In the genomic region with DNA sequence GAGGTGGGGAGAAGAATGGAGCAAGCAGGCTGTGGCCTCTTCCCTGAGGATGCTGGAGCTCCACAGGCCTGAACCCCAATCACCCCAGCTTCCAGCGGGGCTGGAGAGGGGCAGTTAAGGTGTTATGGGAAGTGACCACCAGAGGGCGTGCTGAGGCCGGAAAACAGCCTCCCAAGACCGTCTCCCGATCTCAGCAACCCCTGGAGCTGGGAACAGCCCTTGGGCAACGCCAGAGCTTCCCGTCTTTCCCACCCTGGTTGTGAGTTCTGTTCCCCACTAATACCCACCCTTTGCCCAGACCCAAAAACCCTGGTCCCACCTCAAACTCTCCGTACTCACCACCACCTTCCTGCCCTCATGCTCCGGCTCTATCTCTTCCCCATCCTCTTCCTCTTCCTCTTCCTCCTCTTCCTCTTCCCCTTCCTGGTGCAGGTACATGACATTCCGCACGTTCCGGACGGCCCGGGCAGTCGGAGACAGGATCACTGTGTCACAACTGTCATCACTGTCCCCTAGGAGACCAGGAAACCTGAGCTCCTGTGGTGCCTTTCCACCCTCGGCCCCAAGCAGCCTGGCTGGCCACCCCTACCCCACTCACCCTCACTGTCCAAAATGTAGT, we compare ENCODE assay signal across 8 cellular contexts. TPM values are rescaled to one million over a fixed set of nuclear protein-coding genes. Genes with fewer than 3 reads are reported as not detected.
A peak's percentile ranks its signal among the peaks of the same experiment; 100 is the strongest.
DNase-seq lines count a peak whose midpoint lies in the region; ATAC-seq, FAIRE-seq and TF ChIP-seq lines count a peak whose summit lies in the region.

No MANE protein-coding gene starts in this region.

- H3K4me2 ChIP-seq in A549, result peak overlapping the region; percentile 50

- no peaks in the 10 kb centered on the region for H3K27me3 Mint-ChIP-seq in activated CD4-positive, alpha-beta memory T cell treated with anti-CD3 and anti-CD28 coated beads for 36 hours
- H3K27me3 Mint-ChIP-seq in memory B cell, result no peaks in the 10 kb centered on the region

- CTCF ChIA-PET in A549 (lab: Yijun Ruan, JAX), result interaction anchor here (0.6 to 45.5 kb wide), 63 partner anchors 16 to 428 kb away, joined by 3 to 1424 read pairs (median 5); a partner anchor contains a TSS
- CTCF ChIA-PET in activated CD4-positive, alpha-beta memory T cell treated with anti-CD3 and anti-CD28 coated beads for 36 hours (lab: Charles Lee), result interaction anchor here (0.6 to 11.6 kb wide), 46 partner anchors 9 to 590 kb away, joined by 3 to 348 read pairs (median 4); a partner anchor contains a TSS

- H3K4me3 Mint-ChIP-seq in activated CD4-positive, alpha-beta memory T cell treated with anti-CD3 and anti-CD28 coated beads for 36 hours, result no peak overlapping the region
- no peak overlapping the region for H3K4me3 Mint-ChIP-seq in memory B cell

- peaks cover 11% of the 10 kb centered on the region for H3K36me3 Mint-ChIP-seq in activated CD4-positive, alpha-beta memory T cell treated with anti-CD3 and anti-CD28 coated beads for 36 hours
- H3K36me3 Mint-ChIP-seq in memory B cell, result peaks cover 22% of the 10 kb centered on the region

- POLR2A ChIA-PET in A549 (lab: Yijun Ruan, JAX), result interaction anchor here (0.5 to 3.2 kb wide), 13 partner anchors 8 to 229 kb away, joined by 3 to 29 read pairs (median 4); a partner anchor contains a TSS
- POLR2A ChIA-PET in activated CD4-positive, alpha-beta memory T cell treated with anti-CD3 and anti-CD28 coated beads for 36 hours (lab: Charles Lee), result interaction anchor here (0.6 to 4.0 kb wide), 4 partner anchors 13 to 148 kb away, joined by 3 to 30 read pairs (median 7); a partner anchor contains a TSS

- H3K27ac ChIP-seq in A549, result peak overlapping the region; percentile 65 to 87

- no peak for TF ChIP-seq EP300 in A549 (IDR thresholded peaks at IDR 0.05)

- H3K4me1 Mint-ChIP-seq in activated CD4-positive, alpha-beta memory T cell treated with anti-CD3 and anti-CD28 coated beads for 36 hours (ENCODE audit: low read depth), result peaks cover 8% of the 10 kb centered on the region
- H3K4me1 Mint-ChIP-seq in memory B cell, result peaks cover 9% of the 10 kb centered on the region

- no peak overlapping the region for H3K27ac Mint-ChIP-seq in activated CD4-positive, alpha-beta memory T cell treated with anti-CD3 and anti-CD28 coated beads for 36 hours
- H3K27ac Mint-ChIP-seq in memory B cell, result peak overlapping the region; percentile 54

- ATAC-seq in A549 (peak; percentile 56 to 84), memory B cell (ENCODE audit: low read depth) (peak; percentile 86), GM19452 (IDR thresholded peaks at IDR 0.05; ENCODE audit: unreplicated experiment) (no peak)

- WGBS in A549 (ENCODE audit: missing lambda C conversion rate), result 16% methylated on average over 16 of the region's 16 CpGs

- peak; percentile 96 for TF ChIP-seq CTCF in A549 (IDR thresholded peaks at IDR 0.05)

- no peaks in the 10 kb centered on the region for H3K9me3 Mint-ChIP-seq in activated CD4-positive, alpha-beta memory T cell treated with anti-CD3 and anti-CD28 coated beads for 36 hours
- H3K9me3 Mint-ChIP-seq in memory B cell, result no peaks in the 10 kb centered on the region

- DNase-seq in A549 (ENCODE audit: low read depth in 1 of 2, low spot score in 1 of 2), result peak; percentile 80 to 96
- peak; percentile 82 for DNase-seq in GM19238 (ENCODE audit: insufficient read length, low spot score)
- DNase-seq in NCI-H510A treated with DMSO at 0.1 percent for 48 hours (lab: John Stamatoyannopoulos, UW), result peak; percentile 57
- peak; percentile 76 for DNase-seq in activated CD4-positive, alpha-beta memory T cell treated with anti-CD3 and anti-CD28 coated beads for 36 hours
- peak; percentile 91 for DNase-seq in ecto neural progenitor cell (ENCODE audit: low spot score)
- peak; percentile 65 to 73 for DNase-seq in memory B cell (ENCODE audit: low spot score in 2 of 2)
- peak; percentile 64 for DNase-seq in stimulated activated CD8-positive, alpha-beta memory T cell treated with anti-CD3 and anti-CD28 coated beads, Interleukin-15, amount 100 ng/mL, for 1 hour (ENCODE audit: low read depth)

- peaks cover 38% of the 10 kb centered on the region for H3K4me1 ChIP-seq in A549

- peak; percentile 94 for FAIRE-seq in A549 (lab: Jason Lieb, UNC)

- H3K9me3 ChIP-seq in A549, result no peaks in the 10 kb centered on the region

- H3K4me3 ChIP-seq in A549, result no peak overlapping the region

- no peak for TF ChIP-seq POLR2A in A549 (IDR thresholded peaks at IDR 0.05; ENCODE audit: low read length)

- intact Hi-C loops in activated CD4-positive, alpha-beta memory T cell treated with anti-CD3 and anti-CD28 coated beads for 36 hours (cut with micrococcal nuclease), result loop anchor here (1.0 kb wide), 2 partner anchors 33 to 124 kb away; no protein-coding TSS in a partner anchor

- peak; percentile 95 to 98 for TF ChIP-seq RAD21 in A549 (conservative IDR thresholded peaks at IDR 0.05 in 1 of 2, IDR thresholded peaks at IDR 0.05 in 1 of 2)

TF ChIP-seq in A549, 52 proteins besides CTCF, POLR2A, EP300 and RAD21:
- TF ChIP-seq KDM5A (IDR thresholded peaks at IDR 0.05) (no peak), SMC3 (IDR thresholded peaks at IDR 0.05) (peak; percentile 96), CEBPB (IDR thresholded peaks at IDR 0.05) (peak in 1 of 2 experiments; percentile 3; a peak in 1 of 4 replicates)
- TF ChIP-seq, protein P1, sequence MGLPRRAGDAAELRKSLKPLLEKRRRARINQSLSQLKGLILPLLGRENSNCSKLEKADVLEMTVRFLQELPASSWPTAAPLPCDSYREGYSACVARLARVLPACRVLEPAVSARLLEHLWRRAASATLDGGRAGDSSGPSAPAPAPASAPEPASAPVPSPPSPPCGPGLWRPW (IDR thresholded peaks at IDR 0.05), result no peak

RNA-seq across cellular contexts. Expression of a gene that starts 13.1 kb away (rescaled TPM):
- 26.8 and 28.1 TPM in 2 replicates for polyA plus RNA-seq in A549 (2011; rRNA removed)
- polyA plus RNA-seq in A549 (2012; cell fraction: cytosol; rRNA removed), result 25.8 and 28.2 TPM in 2 replicates
- polyA plus RNA-seq in A549 (2012; cell fraction: nucleus; rRNA removed), result 28.8 and 33.3 TPM in 2 replicates
- polyA plus RNA-seq in A549 (2017; fragmentation: RNase III; extraction: RNeasy Plus Mini Kit Qiagen cat#74134 plus additional on column Dnase treatment), result 16.1 to 18.6 TPM (median 17.3 TPM) in 3 replicates
- 47.8 and 49.6 TPM in 2 replicates for polyA minus RNA-seq in A549 (2011; rRNA and poly(A)+ RNA removed)
- 10 to 100 TPM; 32.8 to 35.4 TPM for total RNA-seq in activated CD4-positive, alpha-beta memory T cell treated with anti-CD3 and anti-CD28 coated beads for 36 hours

RNA-seq across cellular contexts. Expression of a gene that starts 16.2 kb away (rescaled TPM):
- 11.5 and 12.4 TPM in 2 replicates for polyA plus RNA-seq in A549 (2011; rRNA removed)
- 19.4 and 27.2 TPM in 2 replicates for polyA plus RNA-seq in A549 (2012; cell fraction: cytosol; rRNA removed)
- polyA plus RNA-seq in A549 (2012; cell fraction: nucleus; rRNA removed), result 72.7 and 109 TPM in 2 replicates
- polyA plus RNA-seq in A549 (2017; fragmentation: RNase III; extraction: RNeasy Plus Mini Kit Qiagen cat#74134 plus additional on column Dnase treatment), result 13.5 to 15.8 TPM (median 15.3 TPM) in 3 replicates
- 36.0 and 44.8 TPM in 2 replicates for polyA minus RNA-seq in A549 (2011; rRNA and poly(A)+ RNA removed)
- 1 to 10 TPM; 1.8 to 2.4 TPM for total RNA-seq in activated CD4-positive, alpha-beta memory T cell treated with anti-CD3 and anti-CD28 coated beads for 36 hours

RNA-seq across cellular contexts. Expression of a gene that starts 31.4 kb away (rescaled TPM):
- polyA plus RNA-seq in A549 (2011; rRNA removed) (49.1 and 64.5 TPM in 2 replicates), A549 (2017; fragmentation: RNase III; extraction: RNeasy Plus Mini Kit Qiagen cat#74134 plus additional on column Dnase treatment) (128 to 155 TPM (median 128 TPM) in 3 replicates)
- polyA plus RNA-seq in A549 (2012; cell fraction: cytosol; rRNA removed), result 173 and 192 TPM in 2 replicates
- polyA plus RNA-seq in A549 (2012; cell fraction: nucleus; rRNA removed), result 121 and 142 TPM in 2 replicates
- polyA minus RNA-seq in A549 (2011; rRNA and poly(A)+ RNA removed), result 51.3 and 54.2 TPM in 2 replicates
- 1 to 10 TPM; 4.1 to 4.9 TPM for total RNA-seq in activated CD4-positive, alpha-beta memory T cell treated with anti-CD3 and anti-CD28 coated beads for 36 hours

RNA-seq across cellular contexts. Expression of a gene that starts 37.2 kb away (rescaled TPM):
- 0.12 and 0.14 TPM in 2 replicates for polyA plus RNA-seq in A549 (2011; rRNA removed)
- 0.46 and 0.56 TPM in 2 replicates for polyA plus RNA-seq in A549 (2012; cell fraction: cytosol; rRNA removed)
- 1.9 TPM in 2 replicates for polyA plus RNA-seq in A549 (2012; cell fraction: nucleus; rRNA removed)
- 0.09 to 0.21 TPM (median 0.16 TPM) in 3 replicates for polyA plus RNA-seq in A549 (2017; fragmentation: RNase III; extraction: RNeasy Plus Mini Kit Qiagen cat#74134 plus additional on column Dnase treatment)
- 0.12 and 0.19 TPM in 2 replicates for polyA minus RNA-seq in A549 (2011; rRNA and poly(A)+ RNA removed)
- 1 to 10 TPM; 1.1 to 1.5 TPM for total RNA-seq in activated CD4-positive, alpha-beta memory T cell treated with anti-CD3 and anti-CD28 coated beads for 36 hours

RNA-seq across cellular contexts. Expression of a gene that starts 59.8 kb away (rescaled TPM):
- polyA plus RNA-seq in A549 (2011; rRNA removed) (577 and 650 TPM in 2 replicates), A549 (2017; fragmentation: RNase III; extraction: RNeasy Plus Mini Kit Qiagen cat#74134 plus additional on column Dnase treatment) (363 to 377 TPM (median 375 TPM) in 3 replicates)
- polyA plus RNA-seq in A549 (2012; cell fraction: cytosol; rRNA removed), result 209 and 256 TPM in 2 replicates
- 167 and 231 TPM in 2 replicates for polyA plus RNA-seq in A549 (2012; cell fraction: nucleus; rRNA removed)
- polyA minus RNA-seq in A549 (2011; rRNA and poly(A)+ RNA removed), result 707 and 843 TPM in 2 replicates
- total RNA-seq in activated CD4-positive, alpha-beta memory T cell treated with anti-CD3 and anti-CD28 coated beads for 36 hours, result 100 to 1,000 TPM; 686 to 718 TPM
